Comparison of ENCODE assay signal across 36 cellular contexts in genomic region chr9:100417815-100418214, GRCh38. TPM values are rescaled to one million over a fixed set of nuclear protein-coding genes. Genes with fewer than 3 reads are reported as not detected.
"Had no signal": no experiment of that assay in that cellular context is flagged by ENCODE, and none has a peak within 500 bp of the region (broad histone marks: within the 10 kb centered on the region; RNA-seq: fewer than 3 reads in every experiment).

No MANE protein-coding gene starts in this region.

- DNase-seq: activated CD4-positive, alpha-beta memory T cell treated with anti-CD3 and anti-CD28 coated beads for 36 hours; activated CD4-positive, alpha-beta T cell treated with anti-CD3 and anti-CD28 coated beads for 1 hour; activated CD4-positive, alpha-beta T cell treated with anti-CD3 and anti-CD28 coated beads for 36 hours; activated CD4-positive, alpha-beta T cell treated with anti-CD3 and anti-CD28 coated beads, Interleukin-2, amount 10 ng/mL, durations not matched to agents 24 days and 14 days; activated CD4-positive, alpha-beta T cell treated with anti-CD3 and anti-CD28 coated beads, Interleukin-2, amount 50 U/mL, for 1 hour; activated CD4-positive, alpha-beta T cell treated with anti-CD3 and anti-CD28 coated beads, Interleukin-2, amount 50 U/mL, for 4 hours; activated CD4-positive, CD25-positive, alpha-beta regulatory T cell; activated CD8-positive, alpha-beta memory T cell treated with anti-CD3 and anti-CD28 coated beads, Interleukin-2, amount 50 U/mL, for 4 hours; activated CD8-positive, alpha-beta T cell treated with anti-CD3 and anti-CD28 coated beads for 36 hours; activated effector memory CD4-positive, alpha-beta T cell treated with anti-CD3 and anti-CD28 coated beads, Interleukin-2, amount 50 U/mL, for 16 hours; activated gamma-delta T cell treated with Interleukin-2 at 50 U/mL for 16 hours; activated naive CD4-positive, alpha-beta T cell; activated naive CD4-positive, alpha-beta T cell treated with anti-CD3 and anti-CD28 coated beads for 36 hours; activated naive CD4-positive, alpha-beta T cell treated with anti-CD3 and anti-CD28 coated beads, Interleukin-2, amount 50 U/mL, for 16 hours; activated naive CD8-positive, alpha-beta T cell treated with anti-CD3 and anti-CD28 coated beads for 36 hours; activated T-cell treated with anti-CD3 and anti-CD28 coated beads for 4 hours; activated T-cell treated with anti-CD3 and anti-CD28 coated beads, Interleukin-2, amount 50 U/mL, for 1 hour; activated T-cell treated with anti-CD3 and anti-CD28 coated beads, Interleukin-2, amount 50 U/mL, for 4 hours; activated T-cell treated with anti-CD3 and anti-CD28 coated beads, Interleukin-2, amount 50 U/mL, for 72 hours; adrenal gland; amniotic stem cell; anterior cingulate cortex; caudate nucleus; cerebellar nuclear complex; T-cell; T-helper 2 cell; T-helper 9 cell had no signal

- H3K9me3 ChIP-seq: adrenal gland, ascending aorta had no signal

- H3K27ac ChIP-seq: adrenal gland, ascending aorta, cardiac muscle cell, VCaP had no signal

- H3K36me3 ChIP-seq: adrenal gland, ascending aorta, cardiac muscle cell had no signal

- H3K4me3 ChIP-seq: adrenal gland, ascending aorta, cardiac muscle cell had no signal

- H3K4me1 ChIP-seq: adrenal gland, ascending aorta had no signal

- H3K27me3 ChIP-seq: ascending aorta, cardiac muscle cell had no signal

- FAIRE-seq: bronchial epithelial cell, TTC549 had no signal

- ATAC-seq: activated CD4-positive, alpha-beta T cell treated with anti-CD3 and anti-CD28 coated beads for 36 hours; activated CD4-positive, CD25-positive, alpha-beta regulatory T cell treated with anti-CD3 and anti-CD28 coated beads, Interleukin-2, amount 50 U/mL, for 24 hours; activated CD8-positive, alpha-beta T cell treated with anti-CD3 and anti-CD28 coated beads for 36 hours; activated naive CD4-positive, alpha-beta T cell treated with anti-CD3 and anti-CD28 coated beads, Interleukin-2, amount 50 U/mL, for 72 hours; activated T-cell treated with anti-CD3 and anti-CD28 coated beads, Interleukin-2, amount 50 U/mL, for 4 hours; activated T-cell treated with anti-CD3 and anti-CD28 coated beads, Interleukin-2, amount 50 U/mL, for 72 hours; activated T-helper 17 cell treated with anti-CD3 and anti-CD28 coated beads, Interleukin-2, amount 50 U/mL, for 72 hours; T-cell had no signal

RNA-seq across cellular contexts. Expression of gene TMEFF1, which starts 55.1 kb away (rescaled TPM):
- total RNA-seq: ascending aorta; T-helper 1 cell treated with Interleukin-12 subunit alpha and Interleukin-12 subunit beta and Interleukin-4 antibody, amounts not matched to agents 30 ng/mL and 1 ng/mL, for 36 hours had no signal
- polyA plus RNA-seq: adrenal gland had no signal
